8 cellular contexts compared by ENCODE assay signal in genomic region chr12:68612245-68612644, GRCh38. TPM values are rescaled to one million over a fixed set of nuclear protein-coding genes. Genes with fewer than 3 reads are reported as not detected.
DNase-seq lines count a peak whose midpoint lies in the region; ATAC-seq and TF ChIP-seq lines count a peak whose summit lies in the region.

No MANE protein-coding gene starts in this region.

- peaks cover 49 to 58% (median 57%) of the 10 kb centered on the region in 3 donors for H3K4me1 Mint-ChIP-seq in T-cell

- ATAC-seq in T-cell (replicated peaks in 1 of 4) (no peak), gastrocnemius medialis (no peak), sciatic nerve (no peak)

- H3K4me3 ChIP-seq in GM12875 (ENCODE audit: low read depth, low read length), result peak overlapping the region; percentile 56
- H3K4me3 ChIP-seq in gastrocnemius medialis, result peak overlapping the region; percentile 82 to 99 (median 94)

- no peak for DNase-seq in T-cell
- peak; percentile 4 for DNase-seq in fibroblast of gingiva (ENCODE audit: low read depth)
- DNase-seq in gastrocnemius medialis, result no peak
- DNase-seq in putamen (ENCODE audit: low spot score), result no peak
- DNase-seq in sciatic nerve (ENCODE audit: low spot score), result no peak
- DNase-seq in NCI-H510A treated with DMSO at 0.1 percent for 48 hours (lab: John Stamatoyannopoulos, UW), result no peak
- DNase-seq in NCI-H774 (lab: John Stamatoyannopoulos, UW), result no peak

- H3K27ac ChIP-seq in gastrocnemius medialis, result peak overlapping the region; percentile 97 to 99 (median 98)

- TF ChIP-seq CTCF in GM12875 (IDR thresholded peaks at IDR 0.05; ENCODE audit: borderline replicate concordance, insufficient read depth, low read depth, low read length) (no peak), gastrocnemius medialis (IDR thresholded peaks at IDR 0.05 in 4 of 5, conservative IDR thresholded peaks at IDR 0.05 in 1 of 5) (no peak)

- in situ Hi-C loops in gastrocnemius medialis (cut with MboI; ENCODE audit: low sequenced_read_pairs in 4 of 4), result loop anchor here in 1 of 4 donors (10.0 kb wide), 1 partner anchor 247 kb away; no protein-coding TSS in a partner anchor

- no peaks in the 10 kb centered on the region for H3K27me3 Mint-ChIP-seq in T-cell

- H3K4me3 Mint-ChIP-seq in T-cell, result peak overlapping the region; percentile 94 to 100 (median 96)

- POLR2A ChIA-PET in T-cell (lab: Charles Lee), result interaction anchor here (0.6 to 1.8 kb wide), 25 partner anchors 9 to 1344 kb away, joined by 3 to 14 read pairs (median 4); no protein-coding TSS in a partner anchor

- CTCF ChIA-PET in T-cell (lab: Charles Lee), result interaction anchor here (0.6 to 2.2 kb wide), 11 partner anchors 10 to 745 kb away, joined by 3 to 12 read pairs (median 5); partner anchors contain the start of gene NUP107 (in 1 of the 2)

- peaks cover 25% of the 10 kb centered on the region for H3K36me3 Mint-ChIP-seq in T-cell

- TF ChIP-seq POLR2A in gastrocnemius medialis (IDR thresholded peaks at IDR 0.05), result no peak

- intact Hi-C loops in gastrocnemius medialis (cut with DNase I; ENCODE audit: low total_unique reads) (loop anchor here (5.0 kb wide), 1 partner anchor 195 kb away; the partner anchor contains the start of gene MDM2), sciatic nerve (cut with DNase I) (no loop called here)

- H3K9me3 ChIP-seq in gastrocnemius medialis, result no peaks in the 10 kb centered on the region

- H3K9me3 Mint-ChIP-seq in T-cell, result no peaks in the 10 kb centered on the region

- no peaks in the 10 kb centered on the region for H3K27me3 ChIP-seq in gastrocnemius medialis

- H3K27ac Mint-ChIP-seq in T-cell, result peak overlapping the region; percentile 95 to 97

- no peaks in the 10 kb centered on the region for H3K36me3 ChIP-seq in gastrocnemius medialis

- peaks cover 45 to 53% of the 10 kb centered on the region in 2 donors for H3K4me1 ChIP-seq in gastrocnemius medialis

RNA-seq across cellular contexts. Expression of gene RAP1B, which starts 1.5 kb away (rescaled TPM):
- total RNA-seq in T-cell (100 to 1,000 TPM; 163 to 290 (median 170) TPM), gastrocnemius medialis (10 to 100 TPM; 58.4 to 93.8 (median 71.9) TPM), sciatic nerve (172 TPM)
